2 cellular contexts compared by ENCODE assay signal in genomic region chr6:89397884-89398283, GRCh38. TPM values are rescaled to one million over a fixed set of nuclear protein-coding genes. Genes with fewer than 3 reads are reported as not detected.
"Had no signal": no experiment of that assay in that cellular context is flagged by ENCODE, and none has a peak within 500 bp of the region (broad histone marks: within the 10 kb centered on the region; RNA-seq: fewer than 3 reads in every experiment).

No MANE protein-coding gene starts in this region.

RNA-seq across cellular contexts. Expression of gene RRAGD, which starts 14.2 kb away (rescaled TPM):
- total RNA-seq: HT-29, IMR-90 had no signal
- polyA plus RNA-seq: IMR-90 had no signal

RNA-seq across cellular contexts. Expression of gene ANKRD6, which starts 35.1 kb away (rescaled TPM):
- total RNA-seq: HT-29 had no signal
